Comparison of ENCODE assay signal across 24 cellular contexts in genomic region chr1:74392848-74393247, GRCh38.
DNase-seq lines count a peak whose midpoint lies in the region; ATAC-seq, FAIRE-seq and TF ChIP-seq lines count a peak whose summit lies in the region.
"Had no signal": no experiment of that assay in that cellular context is flagged by ENCODE, and none has a peak within 500 bp of the region (broad histone marks: within the 10 kb centered on the region; RNA-seq: fewer than 3 reads in every experiment).

No MANE protein-coding gene starts in this region.

- ATAC-seq in heart right ventricle: peak in 7 of 8 donors; percentile 53 to 87 (median 81)

- no peak overlapping the region for H3K9ac ChIP-seq in kidney (ENCODE audit: low read length in 2 of 2)
- H3K9ac ChIP-seq: BLaER1, KMS-11 had no signal

- intact Hi-C loops in heart right ventricle (cut with DNase I) (no loop called here), kidney (cut with DNase I) (no loop called here)

- no peak overlapping the region for H3K4me3 ChIP-seq in BE2C (ENCODE audit: low read depth, low read length)
- no peak overlapping the region for H3K4me3 ChIP-seq in heart right ventricle
- H3K4me3 ChIP-seq in kidney (ENCODE audit: low read length in 2 of 2): no peak overlapping the region
- H3K4me3 ChIP-seq: BLaER1, SJCRH30 had no signal

- H3K27ac ChIP-seq in heart right ventricle (peak overlapping the region in 9 of 10 donors; percentile 9 to 68 (median 56)), kidney (ENCODE audit: low read depth in 2 of 2, low read length in 2 of 2) (no peak overlapping the region)
- H3K27ac ChIP-seq: BLaER1, KMS-11, RWPE1, SJCRH30 had no signal

- WGBS in heart right ventricle, 2 donors: 36 to 45% methylated on average over 2 of the region's 2 CpGs

- no peaks in the 10 kb centered on the region for H3K27me3 Mint-ChIP-seq in nephron (ENCODE audit: low read depth)
- H3K27me3 Mint-ChIP-seq: CD4-positive, alpha-beta T cell had no signal

- peak overlapping the region in 2 of 3 experiments; percentile 7 to 52 for H3K27ac Mint-ChIP-seq in nephron
- H3K27ac Mint-ChIP-seq: CD4-positive, alpha-beta T cell had no signal

- DNase-seq in BE2C (peak; percentile 15), SK-N-DZ (ENCODE audit: low spot score) (peak; percentile 67), heart right ventricle (peak in 1 of 2 donors; percentile 51), kidney (no peak)
- no peak for DNase-seq in stimulated activated CD4-positive, alpha-beta T cell treated with anti-CD3 and anti-CD28 coated beads, Interleukin-2, amount 100 ng/mL, for 24 hours
- DNase-seq in activated effector memory CD4-positive, alpha-beta T cell treated with anti-CD3 and anti-CD28 coated beads, Interleukin-2, amount 50 U/mL, for 16 hours: no peak
- DNase-seq: CD4-positive, alpha-beta T cell; COR-L47; DMS 273 treated with DMSO at 0.1 percent for 48 hours; DMS79 treated with DMSO at 0.1 percent for 48 hours; IMR-90; NCI-H1092 treated with DMSO at 0.1 percent for 48 hours; NCI-H1694 treated with DMSO at 0.1 percent for 48 hours; NCI-H2107; NCI-H510A; NCI-H748 treated with DMSO at 0.1 percent for 48 hours; SJCRH30; SW 1271 had no signal

- H3K36me3 ChIP-seq in BE2C (no peaks in the 10 kb centered on the region), heart right ventricle (no peaks in the 10 kb centered on the region), kidney (ENCODE audit: control insufficient read depth in 1 of 2, insufficient read depth in 2 of 2, low read length in 2 of 2) (no peaks in the 10 kb centered on the region)
- H3K36me3 ChIP-seq: BLaER1, SJCRH30 had no signal

- no peak for FAIRE-seq in kidney (lab: Jason Lieb, UNC)
- FAIRE-seq: H54, HTR-8/SVneo had no signal

- H3K4me1 ChIP-seq in BE2C: no peaks in the 10 kb centered on the region
- H3K4me1 ChIP-seq in heart right ventricle: peaks cover 17 to 57% (median 44%) of the 10 kb centered on the region in 9 donors
- H3K4me1 ChIP-seq in kidney (ENCODE audit: control insufficient read depth in 1 of 2, insufficient read depth in 1 of 2, low read depth in 1 of 2, low read length in 2 of 2): no peaks in the 10 kb centered on the region
- H3K4me1 ChIP-seq: BLaER1, SJCRH30 had no signal

- H3K4me1 Mint-ChIP-seq in nephron: peaks cover 40% of the 10 kb centered on the region

- no peaks in the 10 kb centered on the region for H3K36me3 Mint-ChIP-seq in nephron (ENCODE audit: low read depth)

- H3K9me3 ChIP-seq in BE2C (no peaks in the 10 kb centered on the region), heart right ventricle (no peaks in the 10 kb centered on the region), kidney (ENCODE audit: control insufficient read depth in 1 of 2, low read length in 2 of 2) (no peaks in the 10 kb centered on the region)
- H3K9me3 ChIP-seq: BLaER1, SJCRH30 had no signal

- H3K27me3 ChIP-seq in BE2C (no peaks in the 10 kb centered on the region), heart right ventricle (no peaks in the 10 kb centered on the region)
- H3K27me3 ChIP-seq: BLaER1 had no signal

- H3K4me3 Mint-ChIP-seq in nephron: no peak overlapping the region
- H3K4me3 Mint-ChIP-seq: CD4-positive, alpha-beta T cell had no signal

- peaks cover 3% of the 10 kb centered on the region for H3K9me3 Mint-ChIP-seq in nephron
- H3K9me3 Mint-ChIP-seq: CD4-positive, alpha-beta T cell had no signal

- no peak for TF ChIP-seq CTCF in BE2C (IDR thresholded peaks at IDR 0.05; ENCODE audit: low read depth, low read length)
- TF ChIP-seq CTCF in heart right ventricle (IDR thresholded peaks at IDR 0.05): no peak
- TF ChIP-seq CTCF in nephron (IDR thresholded peaks at IDR 0.05; ENCODE audit: unreplicated experiment in 3 of 3): no peak
- no peak for TF ChIP-seq CTCF in kidney (IDR thresholded peaks at IDR 0.05; ENCODE audit: borderline replicate concordance, extremely low read depth, insufficient read depth)

Comparison
In these comparisons a context has a peak if more than half of its experiments do, and no peak if none do; other contexts are left out.
1. DNase-seq: peak in BE2C (single experiment) and SK-N-DZ (single experiment); none in stimulated activated CD4-positive, alpha-beta T cell treated with anti-CD3 and anti-CD28 coated beads, Interleukin-2, amount 100 ng/mL, for 24 hours (0 of 2), kidney (single experiment) and activated effector memory CD4-positive, alpha-beta T cell treated with anti-CD3 and anti-CD28 coated beads, Interleukin-2, amount 50 U/mL, for 16 hours (single experiment).
2. H3K27ac ChIP-seq: peak in heart right ventricle (9 of 10); none in kidney (0 of 2).